Comparison of ENCODE assay signal across 14 cellular contexts in genomic region chr7:42522227-42522991, GRCh38.
DNase-seq lines count a peak whose midpoint lies in the region; ATAC-seq, FAIRE-seq and TF ChIP-seq lines count a peak whose summit lies in the region.
"Had no signal": no experiment of that assay in that cellular context is flagged by ENCODE, and none has a peak within 500 bp of the region (broad histone marks: within the 10 kb centered on the region; RNA-seq: fewer than 3 reads in every experiment).

No MANE protein-coding gene starts in this region.

- intact Hi-C loops in A673 (cut with micrococcal nuclease; ENCODE audit: unreplicated experiment) (no loop called here), mucosa of descending colon (cut with DNase I, micrococcal nuclease) (no loop called here), OCI-LY7 (cut with micrococcal nuclease; ENCODE audit: unreplicated experiment) (no loop called here)

- no peaks in the 10 kb centered on the region for H3K4me1 Mint-ChIP-seq in endodermal cell
- H3K4me1 Mint-ChIP-seq: activated naive CD4-positive, alpha-beta T cell treated with anti-CD3 and anti-CD28 coated beads, Interleukin-2, amount 10 ng/mL, durations not matched to agents 7 days and 5 days; central memory CD8-positive, alpha-beta T cell had no signal

- ATAC-seq in mucosa of descending colon, result peak; percentile 32

- POLR2A ChIA-PET in A673 (lab: Charles Lee; ENCODE audit: low non-redundant PET) (no interaction called here), OCI-LY7 (lab: Charles Lee) (no interaction called here)

- H3K9me3 Mint-ChIP-seq in endodermal cell, result peaks cover 7% of the 10 kb centered on the region

- no peaks in the 10 kb centered on the region for H3K27me3 ChIP-seq in A673 (replicated peaks; ENCODE audit: insufficient read depth, low read depth, low read length, poor library complexity)
- H3K27me3 ChIP-seq in MM.1S (replicated peaks; ENCODE audit: insufficient read depth, low read length), result no peaks in the 10 kb centered on the region
- H3K27me3 ChIP-seq in endodermal cell (ENCODE audit: control insufficient read depth, insufficient read depth, low read length, poor library complexity, severe bottlenecking), result peaks cover 4% of the 10 kb centered on the region
- H3K27me3 ChIP-seq in BE2C, result no peaks in the 10 kb centered on the region
- H3K27me3 ChIP-seq in small intestine (ENCODE audit: control insufficient read depth in 2 of 2, insufficient read depth in 2 of 2, low read length in 2 of 2), result no peaks in the 10 kb centered on the region

- DNase-seq in A673 (ENCODE audit: low spot score) (peak; percentile 9), MM.1S (peak; percentile 46), endodermal cell (peak; percentile 52), mucosa of descending colon (peak in 1 of 3 donors; percentile 7), BE2C (no peak), NCI-H526 treated with DMSO at 0.1 percent for 48 hours (lab: John Stamatoyannopoulos, UW) (no peak), small intestine (no peak), OCI-LY7 (ENCODE audit: low spot score) (no peak)
- DNase-seq: activated naive CD4-positive, alpha-beta T cell treated with anti-CD3 and anti-CD28 coated beads, Interleukin-2, amount 10 ng/mL, durations not matched to agents 7 days and 5 days; DMS 273 treated with DMSO at 0.1 percent for 48 hours; hypothalamus; NCI-H1092; NCI-H2171 had no signal

- H3K79me2 ChIP-seq in MM.1S (ENCODE audit: low read length) (no peaks in the 10 kb centered on the region), OCI-LY7 (ENCODE audit: insufficient read depth, low read depth, low read length) (no peaks in the 10 kb centered on the region)

- no peaks in the 10 kb centered on the region for H3F3A ChIP-seq in MM.1S (ENCODE audit: insufficient read depth, low read length)

- H3K9me3 ChIP-seq in A673 (ENCODE audit: low read depth, low read length, poor library complexity, severe bottlenecking), result peaks cover 10% of the 10 kb centered on the region
- H3K9me3 ChIP-seq in MM.1S (replicated peaks; ENCODE audit: insufficient read depth, low read length), result no peaks in the 10 kb centered on the region
- peaks cover 11% of the 10 kb centered on the region for H3K9me3 ChIP-seq in endodermal cell (ENCODE audit: control insufficient read depth, low read length)
- no peaks in the 10 kb centered on the region for H3K9me3 ChIP-seq in mucosa of descending colon
- H3K9me3 ChIP-seq in BE2C, result no peaks in the 10 kb centered on the region
- no peaks in the 10 kb centered on the region for H3K9me3 ChIP-seq in small intestine (ENCODE audit: control insufficient read depth, low read depth)
- H3K9me3 ChIP-seq in OCI-LY7 (ENCODE audit: low read length), result no peaks in the 10 kb centered on the region

- H3K4me3 ChIP-seq in A673 (ENCODE audit: low read depth, low read length, poor library complexity, severe bottlenecking) (no peak overlapping the region), MM.1S (ENCODE audit: low read length) (no peak overlapping the region), endodermal cell (ENCODE audit: low read length) (no peak overlapping the region), mucosa of descending colon (no peak overlapping the region), BE2C (ENCODE audit: low read depth, low read length) (no peak overlapping the region), small intestine (ENCODE audit: low read depth in 1 of 2, low read length in 2 of 2) (no peak overlapping the region), OCI-LY7 (ENCODE audit: low read depth, low read length, poor library complexity, severe bottlenecking) (no peak overlapping the region)

- no peak overlapping the region for H3K4me3 Mint-ChIP-seq in endodermal cell
- H3K4me3 Mint-ChIP-seq: activated naive CD4-positive, alpha-beta T cell treated with anti-CD3 and anti-CD28 coated beads, Interleukin-2, amount 10 ng/mL, durations not matched to agents 7 days and 5 days; central memory CD8-positive, alpha-beta T cell had no signal

- no peaks in the 10 kb centered on the region for H4K20me1 ChIP-seq in MM.1S (ENCODE audit: insufficient read depth, low read length)
- H4K20me1 ChIP-seq in OCI-LY7 (ENCODE audit: insufficient read depth, low read length), result no peaks in the 10 kb centered on the region

- H3K36me3 ChIP-seq in A673 (ENCODE audit: insufficient read depth, low read length, poor library complexity, severe bottlenecking), result no peaks in the 10 kb centered on the region
- H3K36me3 ChIP-seq in MM.1S (replicated peaks; ENCODE audit: insufficient read depth, low read length), result no peaks in the 10 kb centered on the region
- H3K36me3 ChIP-seq in endodermal cell (ENCODE audit: control insufficient read depth, insufficient read depth, low read length), result no peaks in the 10 kb centered on the region
- no peaks in the 10 kb centered on the region for H3K36me3 ChIP-seq in mucosa of descending colon (ENCODE audit: low read depth)
- no peaks in the 10 kb centered on the region for H3K36me3 ChIP-seq in BE2C
- H3K36me3 ChIP-seq in small intestine (ENCODE audit: control insufficient read depth in 2 of 2, insufficient read depth in 2 of 2, low read length in 2 of 2), result no peaks in the 10 kb centered on the region
- H3K36me3 ChIP-seq in OCI-LY7 (ENCODE audit: insufficient read depth, low read length), result no peaks in the 10 kb centered on the region

- H3K4me2 ChIP-seq in MM.1S (ENCODE audit: low read depth, low read length) (peak overlapping the region; percentile 6; the same call in 1 of the 2 replicates), OCI-LY7 (ENCODE audit: low read length) (no peak overlapping the region)

- H2AFZ ChIP-seq in MM.1S (ENCODE audit: low read length) (no peak overlapping the region), OCI-LY7 (ENCODE audit: low read length) (no peak overlapping the region)

- CTCF ChIA-PET in A673 (lab: Charles Lee), result no interaction called here
- CTCF ChIA-PET in OCI-LY7 (lab: Charles Lee; ENCODE audit: unreplicated experiment), result no interaction called here

- BruUV-seq in A673 (replicated peaks; lab: Mats Ljungman, UMichigan) (no TSS peak), OCI-LY7 (replicated peaks; lab: Mats Ljungman, UMichigan) (no TSS peak)

- H3K9ac ChIP-seq in MM.1S (ENCODE audit: low read length), result no peak overlapping the region
- no peak overlapping the region for H3K9ac ChIP-seq in endodermal cell (ENCODE audit: extremely low read depth, low read length, poor library complexity, severe bottlenecking)

- H3K9me2 ChIP-seq in MM.1S (replicated peaks; ENCODE audit: insufficient read depth, low read length) (no peaks in the 10 kb centered on the region), OCI-LY7 (ENCODE audit: insufficient read depth, low read length) (no peaks in the 10 kb centered on the region)

- H3K27ac ChIP-seq in A673 (ENCODE audit: low read depth, low read length, poor library complexity, severe bottlenecking) (no peak overlapping the region), MM.1S (ENCODE audit: low read length) (no peak overlapping the region), endodermal cell (ENCODE audit: low read depth, low read length) (no peak overlapping the region), small intestine (ENCODE audit: low read depth in 1 of 2, low read length in 1 of 2) (no peak overlapping the region), OCI-LY7 (ENCODE audit: low read depth, low read length, poor library complexity, severe bottlenecking) (no peak overlapping the region)

- H3K4me1 ChIP-seq in A673 (ENCODE audit: insufficient read depth, low read length, poor library complexity, severe bottlenecking) (no peaks in the 10 kb centered on the region), MM.1S (ENCODE audit: low read length) (peaks cover 6% of the 10 kb centered on the region; the same call in 1 of the 2 replicates), endodermal cell (ENCODE audit: control insufficient read depth, insufficient read depth, low read length) (peaks cover 1% of the 10 kb centered on the region), mucosa of descending colon (ENCODE audit: low read depth) (no peaks in the 10 kb centered on the region), BE2C (no peaks in the 10 kb centered on the region), small intestine (ENCODE audit: control insufficient read depth in 2 of 2, insufficient read depth in 1 of 2, low read depth in 1 of 2, low read length in 1 of 2) (no peaks in the 10 kb centered on the region), OCI-LY7 (ENCODE audit: insufficient read depth, low read length, poor library complexity, severe bottlenecking) (no peaks in the 10 kb centered on the region)

- no peaks in the 10 kb centered on the region for H3K27me3 Mint-ChIP-seq in endodermal cell (ENCODE audit: insufficient read depth)
- H3K27me3 Mint-ChIP-seq: activated naive CD4-positive, alpha-beta T cell treated with anti-CD3 and anti-CD28 coated beads, Interleukin-2, amount 10 ng/mL, durations not matched to agents 7 days and 5 days; central memory CD8-positive, alpha-beta T cell had no signal

- WGBS in endodermal cell (ENCODE audit: insufficient coverage in 1 of 2, insufficient read length in 1 of 2), 2 experiments, result 87 to 90% methylated on average over 16 to 19 of the region's 19 CpGs
- 69 to 72% (median 72%) methylated on average over 19 of the region's 19 CpGs for WGBS in small intestine, 3 donors

- no peaks in the 10 kb centered on the region for H3K36me3 Mint-ChIP-seq in endodermal cell (ENCODE audit: low read depth)
- H3K36me3 Mint-ChIP-seq: activated naive CD4-positive, alpha-beta T cell treated with anti-CD3 and anti-CD28 coated beads, Interleukin-2, amount 10 ng/mL, durations not matched to agents 7 days and 5 days had no signal

- no peak overlapping the region for H3K27ac Mint-ChIP-seq in endodermal cell
- H3K27ac Mint-ChIP-seq: activated naive CD4-positive, alpha-beta T cell treated with anti-CD3 and anti-CD28 coated beads, Interleukin-2, amount 10 ng/mL, durations not matched to agents 7 days and 5 days had no signal

- TF ChIP-seq CTCF in A673 (conservative IDR thresholded peaks at IDR 0.05; ENCODE audit: low read depth, low read length) (no peak), MM.1S (IDR thresholded peaks at IDR 0.05; ENCODE audit: low read length) (no peak), endodermal cell (conservative IDR thresholded peaks at IDR 0.05) (peak; percentile 16), mucosa of descending colon (IDR thresholded peaks at IDR 0.05) (no peak), BE2C (IDR thresholded peaks at IDR 0.05; ENCODE audit: low read depth, low read length) (no peak), OCI-LY7 (conservative IDR thresholded peaks at IDR 0.05; ENCODE audit: low read length) (no peak)

- no peak for FAIRE-seq in small intestine (lab: Jason Lieb, UNC)

Comparison
In these comparisons a context has a peak if more than half of its experiments do, and no peak if none do; other contexts are left out.
1. DNase-seq: peak in A673 (single experiment), MM.1S (single experiment) and endodermal cell (single experiment); none in BE2C (single experiment), NCI-H526 treated with DMSO at 0.1 percent for 48 hours (single experiment), small intestine (single experiment) and OCI-LY7 (single experiment).